24 cellular contexts compared by ENCODE assay signal in the genomic region with DNA sequence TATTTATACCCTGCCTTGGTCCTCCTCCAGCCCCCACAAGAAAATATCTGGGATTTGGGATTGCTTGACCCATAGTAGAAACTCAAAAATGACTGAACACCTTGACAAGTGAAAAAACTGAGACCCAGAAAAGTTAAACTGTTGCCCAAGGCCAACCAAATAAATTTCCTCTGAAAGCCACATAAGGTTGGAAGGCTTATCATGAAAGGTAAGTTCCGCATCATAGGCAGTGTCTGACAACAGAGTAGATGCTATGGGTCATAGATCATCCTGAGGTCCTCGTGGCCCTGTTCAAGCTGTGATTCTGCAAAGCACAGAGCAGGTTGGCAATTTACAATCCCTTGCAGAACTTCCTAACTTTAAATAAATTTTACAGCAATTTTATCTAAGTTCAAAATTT.
"Had no signal": no experiment of that assay in that cellular context is flagged by ENCODE, and none has a peak within 500 bp of the region (broad histone marks: within the 10 kb centered on the region; RNA-seq: fewer than 3 reads in every experiment).

No MANE protein-coding gene starts in this region.

- H3K27me3 ChIP-seq: SJSA1 had no signal

- H3K36me3 ChIP-seq: SJSA1 had no signal

- H3K4me3 ChIP-seq: K562, SJSA1 had no signal

- FAIRE-seq: HTR-8/SVneo, K562, RCC 7860 had no signal

- DNase-seq: Kasumi-1, MM.1S, NCI-H1092 treated with DMSO at 0.1 percent for 48 hours, NCI-H1436, NCI-H187, NCI-H2029, NCI-H2081 treated with DMSO at 0.1 percent for 48 hours, NCI-H2171, NCI-H226, NCI-H446, NCI-H510A, NCI-H524 treated with DMSO at 0.1 percent for 48 hours, NCI-H69, NCI-H774, Right ventricle myocardium superior, RPMI8226, SIG-M5, SK-N-SH had no signal

- ATAC-seq: K562 had no signal

- H3K9me2 ChIP-seq: SK-N-SH had no signal

- H3K4me2 ChIP-seq: KMS-11, SK-N-SH had no signal

- H3K9ac ChIP-seq: KMS-11, SK-N-SH had no signal

- H3K27ac ChIP-seq: HL-60, KMS-11, SJSA1 had no signal

- H3K9me3 ChIP-seq: SJSA1, SK-N-SH had no signal
